Comparison of ENCODE assay signal across 21 cellular contexts in genomic region chr20:29750268-29750899, GRCh38.
A peak's percentile ranks its signal among the peaks of the same experiment; 100 is the strongest.
DNase-seq lines count a peak whose midpoint lies in the region; ATAC-seq and TF ChIP-seq lines count a peak whose summit lies in the region.
"Had no signal": no experiment of that assay in that cellular context is flagged by ENCODE, and none has a peak within 500 bp of the region (broad histone marks: within the 10 kb centered on the region; RNA-seq: fewer than 3 reads in every experiment).

No MANE protein-coding gene starts in this region.

- DNase-seq in SK-N-SH = peak; percentile 1
- peak; percentile 16 for DNase-seq in endodermal cell
- no peak for DNase-seq in neuronal stem cell (ENCODE audit: low spot score)
- peak; percentile 40 for DNase-seq in upper lobe of right lung
- DNase-seq in GM10248 (ENCODE audit: extremely low spot score) = no peak
- DNase-seq: CD4-positive, CD25-positive, alpha-beta regulatory T cell; CD8-positive, alpha-beta T cell; DMS153; DND-41; GDM1; HFFc6 had no signal

- H3K9me2 ChIP-seq in SK-N-SH = no peaks in the 10 kb centered on the region

- no peak overlapping the region for H2BK120ac ChIP-seq in neuronal stem cell (ENCODE audit: low read depth, low read length)

- no peak overlapping the region for H3K27ac Mint-ChIP-seq in endodermal cell
- H3K27ac Mint-ChIP-seq: B cell; CD4-positive, CD25-positive, alpha-beta regulatory T cell; CD8-positive, alpha-beta T cell; GM23338; HFFc6 had no signal

- H3K36me3 Mint-ChIP-seq in endodermal cell (ENCODE audit: low read depth) = peaks cover 7% of the 10 kb centered on the region
- H3K36me3 Mint-ChIP-seq: CD8-positive, alpha-beta T cell had no signal

- no peak overlapping the region for H2AK5ac ChIP-seq in neuronal stem cell (ENCODE audit: low read depth, low read length)

- H4K91ac ChIP-seq in neuronal stem cell (ENCODE audit: low read depth, low read length, poor library complexity) = no peak overlapping the region

- no peak overlapping the region for H3K4me2 ChIP-seq in SK-N-SH
- no peak overlapping the region for H3K4me2 ChIP-seq in neuronal stem cell (ENCODE audit: insufficient read depth, low read length, poor library complexity, severe bottlenecking)
- H3K4me2 ChIP-seq: BLaER1, GM23338 had no signal

- H3K4me1 ChIP-seq in SK-N-SH (ENCODE audit: control insufficient read depth in 1 of 2, insufficient read depth in 2 of 2, low read depth in 1 of 2, low read length in 1 of 2) = no peaks in the 10 kb centered on the region
- H3K4me1 ChIP-seq in endodermal cell (ENCODE audit: control insufficient read depth, insufficient read depth, low read length) = no peaks in the 10 kb centered on the region
- no peaks in the 10 kb centered on the region for H3K4me1 ChIP-seq in neuronal stem cell (ENCODE audit: control insufficient read depth in 2 of 2, insufficient read depth in 1 of 2, low read depth in 1 of 2, low read length in 2 of 2)
- no peaks in the 10 kb centered on the region for H3K4me1 ChIP-seq in upper lobe of right lung
- H3K4me1 ChIP-seq: BLaER1, Caco-2, HAP-1 had no signal

- H3K18ac ChIP-seq in neuronal stem cell (ENCODE audit: low read length) = no peak overlapping the region

- H2BK15ac ChIP-seq in neuronal stem cell (ENCODE audit: low read length) = no peak overlapping the region

- WGBS in SK-N-SH (ENCODE audit: low lambda C conversion rate) = 43% methylated on average over 30 of the region's 33 CpGs
- WGBS in endodermal cell (ENCODE audit: insufficient coverage in 1 of 2, insufficient read length in 1 of 2), 2 experiments = 88 to 91% methylated on average over 14 to 31 of the region's 33 CpGs
- no CpG with 5 or more reads among the region's 33 CpGs for WGBS in neuronal stem cell (ENCODE audit: extremely low coverage in 2 of 2, insufficient read length in 2 of 2, insufficient replicate concordance in 1 of 2), 2 donors

- no peak overlapping the region for H3K4me3 Mint-ChIP-seq in endodermal cell
- H3K4me3 Mint-ChIP-seq: B cell; CD4-positive, CD25-positive, alpha-beta regulatory T cell; CD8-positive, alpha-beta T cell; GM23338 had no signal

- no peaks in the 10 kb centered on the region for H3F3A ChIP-seq in SK-N-SH (replicated peaks; ENCODE audit: insufficient read depth)

- no peaks in the 10 kb centered on the region for H3K36me3 ChIP-seq in SK-N-SH (replicated peaks in 1 of 2; ENCODE audit: control insufficient read depth in 1 of 2, insufficient read depth in 2 of 2, low read length in 1 of 2)
- H3K36me3 ChIP-seq in endodermal cell (ENCODE audit: control insufficient read depth, insufficient read depth, low read length) = no peaks in the 10 kb centered on the region
- H3K36me3 ChIP-seq in neuronal stem cell (replicated peaks in 1 of 2; ENCODE audit: control insufficient read depth in 2 of 2, insufficient read depth in 2 of 2, low read length in 2 of 2) = no peaks in the 10 kb centered on the region
- H3K36me3 ChIP-seq in upper lobe of right lung = no peaks in the 10 kb centered on the region
- H3K36me3 ChIP-seq: BLaER1, HAP-1 had no signal

- intact Hi-C loops in upper lobe of right lung (cut with DNase I) = no loop called here

- no peak overlapping the region for H2BK5ac ChIP-seq in neuronal stem cell (ENCODE audit: low read length)

- H2BK12ac ChIP-seq in neuronal stem cell (ENCODE audit: low read length) = no peak overlapping the region

- peak overlapping the region; percentile 17 for H4K8ac ChIP-seq in neuronal stem cell (ENCODE audit: low read depth, low read length)

- CTCF ChIA-PET in SK-N-SH (lab: Yijun Ruan, JAX) = no interaction called here
- CTCF ChIA-PET in GM10248 (lab: Yijun Ruan, JAX) = no interaction called here

- peaks cover 96% of the 10 kb centered on the region for H3K9me3 Mint-ChIP-seq in endodermal cell

- no peak overlapping the region for H3K4ac ChIP-seq in neuronal stem cell (ENCODE audit: low read length)

- H2AFZ ChIP-seq in SK-N-SH (ENCODE audit: low read depth) = no peak overlapping the region
- H2AFZ ChIP-seq in neuronal stem cell (ENCODE audit: low read length) = peak overlapping the region; percentile 22
- H2AFZ ChIP-seq: GM23338 had no signal

- H3K4me1 Mint-ChIP-seq in endodermal cell = no peaks in the 10 kb centered on the region
- H3K4me1 Mint-ChIP-seq: B cell, GM23338 had no signal

- H3K27me3 ChIP-seq in SK-N-SH (ENCODE audit: insufficient read depth) (no peaks in the 10 kb centered on the region), endodermal cell (ENCODE audit: control insufficient read depth, insufficient read depth, low read length, poor library complexity, severe bottlenecking) (no peaks in the 10 kb centered on the region), neuronal stem cell (ENCODE audit: control insufficient read depth in 3 of 3, insufficient read depth in 3 of 3, low read depth in 1 of 3, low read length in 3 of 3) (no peaks in the 10 kb centered on the region), upper lobe of right lung (no peaks in the 10 kb centered on the region)
- H3K27me3 ChIP-seq: BLaER1 had no signal

- no peaks in the 10 kb centered on the region for H3K79me2 ChIP-seq in SK-N-SH (ENCODE audit: insufficient read depth)

- no peak overlapping the region for H3K9ac ChIP-seq in SK-N-SH
- H3K9ac ChIP-seq in endodermal cell (ENCODE audit: extremely low read depth, low read length, poor library complexity, severe bottlenecking) = no peak overlapping the region
- H3K9ac ChIP-seq in neuronal stem cell (ENCODE audit: low read depth, low read length, poor library complexity) = no peak overlapping the region
- H3K9ac ChIP-seq: BLaER1 had no signal

- TF ChIP-seq CTCF in SK-N-SH (IDR thresholded peaks at IDR 0.05) (no peak), endodermal cell (conservative IDR thresholded peaks at IDR 0.05) (no peak), upper lobe of right lung (IDR thresholded peaks at IDR 0.05) (no peak), GM10248 (IDR thresholded peaks at IDR 0.05; ENCODE audit: control extremely low read depth, extremely low read depth, low read depth, missing control alignments) (no peak)

- POLR2A ChIA-PET in SK-N-SH (lab: Yijun Ruan, JAX) = no interaction called here
- POLR2A ChIA-PET in GM10248 (lab: Yijun Ruan, JAX) = no interaction called here

- no peak for TF ChIP-seq EP300 in SK-N-SH (IDR thresholded peaks at IDR 0.05; ENCODE audit: borderline replicate concordance in 1 of 2, low read depth in 1 of 2, low read length in 1 of 2)

- H3K27ac ChIP-seq in SK-N-SH (ENCODE audit: low read depth in 2 of 2, low read length in 1 of 2) = no peak overlapping the region
- no peak overlapping the region for H3K27ac ChIP-seq in endodermal cell (ENCODE audit: low read depth, low read length)
- H3K27ac ChIP-seq in neuronal stem cell (replicated peaks; ENCODE audit: low read length) = no peak overlapping the region
- no peak overlapping the region for H3K27ac ChIP-seq in upper lobe of right lung
- H3K27ac ChIP-seq: 22Rv1, BLaER1, C4-2B had no signal

- H3K9me3 ChIP-seq in SK-N-SH (no peaks in the 10 kb centered on the region), endodermal cell (ENCODE audit: control insufficient read depth, low read length) (peaks cover 46% of the 10 kb centered on the region), neuronal stem cell (replicated peaks in 1 of 2; ENCODE audit: control insufficient read depth in 2 of 2, insufficient read depth in 1 of 2, low read depth in 1 of 2, low read length in 2 of 2) (no peaks in the 10 kb centered on the region), upper lobe of right lung (no peaks in the 10 kb centered on the region)
- H3K9me3 ChIP-seq: BLaER1, HAP-1 had no signal

- ATAC-seq in SK-N-SH treated with all-trans-retinoic acid at 6 μM for 48 hours (no peak), upper lobe of right lung (no peak), GM18861 (IDR thresholded peaks at IDR 0.05; ENCODE audit: unreplicated experiment) (no peak), GM21390 (IDR thresholded peaks at IDR 0.05; ENCODE audit: unreplicated experiment) (no peak)
- ATAC-seq: CD8-positive, alpha-beta T cell; GM23338 had no signal

- H4K20me1 ChIP-seq in SK-N-SH (ENCODE audit: insufficient read depth) = no peaks in the 10 kb centered on the region
- H4K20me1 ChIP-seq: BLaER1 had no signal

- H3K27me3 Mint-ChIP-seq in endodermal cell (ENCODE audit: insufficient read depth) = no peaks in the 10 kb centered on the region
- H3K27me3 Mint-ChIP-seq: B cell; CD4-positive, CD25-positive, alpha-beta regulatory T cell had no signal

- H3K23ac ChIP-seq in neuronal stem cell (ENCODE audit: low read depth, low read length, poor library complexity) = no peak overlapping the region

- H3K4me3 ChIP-seq in SK-N-SH (ENCODE audit: low read depth in 2 of 2, low read length in 1 of 2) = no peak overlapping the region
- H3K4me3 ChIP-seq in endodermal cell (ENCODE audit: low read length) = no peak overlapping the region
- H3K4me3 ChIP-seq in neuronal stem cell (ENCODE audit: low read length in 2 of 2) = no peak overlapping the region
- H3K4me3 ChIP-seq in upper lobe of right lung = no peak overlapping the region
- H3K4me3 ChIP-seq: BLaER1, GM23338, HAP-1 had no signal

- H3K14ac ChIP-seq in neuronal stem cell (ENCODE audit: low read length) = no peak overlapping the region

- no peaks in the 10 kb centered on the region for H3K79me1 ChIP-seq in neuronal stem cell (ENCODE audit: low read depth, low read length)

- no peak for TF ChIP-seq RAD21 in SK-N-SH (IDR thresholded peaks at IDR 0.05; ENCODE audit: low read length)

TF ChIP-seq in SK-N-SH, 30 proteins besides CTCF, POLR2A, EP300 and RAD21 (continues in another document):
- TF ChIP-seq NRF1 (IDR thresholded peaks at IDR 0.05; ENCODE audit: low read depth, low read length) (no peak), FOXM1 (IDR thresholded peaks at IDR 0.05; ENCODE audit: low read depth) (no peak)

TF ChIP-seq in SK-N-SH treated with all-trans-retinoic acid at 6 μM for 48 hours, 23 proteins besides CTCF, POLR2A, EP300 and RAD21:
- TF ChIP-seq CSDC2 (CRISPR knock-in tag; IDR thresholded peaks at IDR 0.05) (no peak), BACH2 (CRISPR knock-in tag; IDR thresholded peaks at IDR 0.05; ENCODE audit: borderline replicate concordance) (no peak), ISL1 (CRISPR knock-in tag; IDR thresholded peaks at IDR 0.05) (no peak), CSRNP3 (CRISPR knock-in tag; IDR thresholded peaks at IDR 0.05) (no peak)

Comparison
In these comparisons a context has a peak if more than half of its experiments do, and no peak if none do; other contexts are left out.
1. DNase-seq: peak in SK-N-SH (single experiment), endodermal cell (single experiment) and upper lobe of right lung (single experiment); none in neuronal stem cell (single experiment) and GM10248 (single experiment).